In the genomic region with DNA sequence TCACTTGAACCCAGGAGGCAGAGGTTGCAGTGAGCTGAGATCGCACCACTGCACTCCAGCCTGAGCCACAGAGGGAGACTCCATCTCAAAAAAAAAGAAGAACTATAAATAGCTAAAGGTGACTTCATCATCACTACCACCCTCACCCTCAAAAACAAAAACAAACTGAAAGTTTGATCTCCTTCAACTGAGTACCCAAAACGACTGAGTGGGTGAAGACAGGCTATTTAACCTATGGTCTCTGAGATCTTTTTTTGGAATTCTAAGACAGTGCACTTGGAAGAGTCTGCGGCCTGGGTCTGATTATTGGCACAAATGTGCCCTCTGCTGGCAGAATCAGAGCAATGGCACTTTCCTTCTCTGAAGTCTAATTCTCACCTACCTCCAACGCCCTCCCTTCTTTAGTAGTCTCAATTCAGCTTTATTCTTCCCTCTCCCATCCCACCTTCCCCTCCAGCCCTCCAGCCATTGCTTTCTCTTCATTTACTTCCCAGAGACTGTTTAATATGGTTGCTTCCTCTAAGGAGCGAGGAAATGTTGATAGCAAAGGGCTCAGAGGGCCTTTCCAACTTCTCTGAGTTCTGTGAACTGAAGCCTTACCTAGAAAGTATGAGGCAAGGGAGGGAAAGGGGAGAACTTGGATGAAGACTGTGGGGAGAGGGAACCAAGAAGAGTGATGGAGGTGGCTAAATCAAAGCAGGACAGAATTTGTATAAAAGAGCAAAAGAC, we compare ENCODE assay signal across 8 cellular contexts. TPM values are rescaled to one million over a fixed set of nuclear protein-coding genes. Genes with fewer than 3 reads are reported as not detected.
DNase-seq lines count a peak whose midpoint lies in the region; ATAC-seq and TF ChIP-seq lines count a peak whose summit lies in the region.

No MANE protein-coding gene starts in this region.

- no peak overlapping the region for H3K4me2 ChIP-seq in neural progenitor cell

- H3K4me1 ChIP-seq in neural progenitor cell = no peaks in the 10 kb centered on the region

- H3K36me3 ChIP-seq in neural progenitor cell = no peaks in the 10 kb centered on the region

- H4K20me1 ChIP-seq in neural progenitor cell (ENCODE audit: low read depth) = no peaks in the 10 kb centered on the region

- DNase-seq in EL = peak; percentile 72
- peak; percentile 63 for DNase-seq in HT1080 (ENCODE audit: low read depth)
- DNase-seq in OCI-M1 (lab: John Stamatoyannopoulos, UW) = peak; percentile 87
- peak; percentile 22 for DNase-seq in activated T-helper 1 cell treated with Interleukin-2 at 50 U/mL for 16 hours (ENCODE audit: low read depth)
- peak; percentile 74 for DNase-seq in fibroblast of mammary gland (ENCODE audit: low read depth)
- peak; percentile 83 for DNase-seq in neural progenitor cell (ENCODE audit: low spot score)

- peaks cover 18% of the 10 kb centered on the region for H3K4me1 Mint-ChIP-seq in neural progenitor cell

- no peaks in the 10 kb centered on the region for H3F3A ChIP-seq in neural progenitor cell (ENCODE audit: low read depth)

- no peak overlapping the region for H3K4me3 ChIP-seq in fibroblast of mammary gland (ENCODE audit: control insufficient read depth, low read depth, low read length)
- H3K4me3 ChIP-seq in neural progenitor cell = no peak overlapping the region

- no peaks in the 10 kb centered on the region for H3K9me3 Mint-ChIP-seq in neural progenitor cell

- peaks cover 2% of the 10 kb centered on the region for H3K27me3 Mint-ChIP-seq in neural progenitor cell (ENCODE audit: insufficient read depth, low read depth)

- TF ChIP-seq CTCF in fibroblast of mammary gland (conservative IDR thresholded peaks at IDR 0.05; ENCODE audit: control insufficient read depth, insufficient read depth, low read depth, low read length) (peak; percentile 85), neural progenitor cell (IDR thresholded peaks at IDR 0.05) (peak; percentile 88)

- peak overlapping the region; percentile 71 for H2AFZ ChIP-seq in neural progenitor cell (replicated peaks)

- no peak overlapping the region for H3K9ac ChIP-seq in neural progenitor cell

- ATAC-seq in HG03196 (IDR thresholded peaks at IDR 0.05; ENCODE audit: unreplicated experiment) = no peak
- no peak for ATAC-seq in GM18861 (IDR thresholded peaks at IDR 0.05; ENCODE audit: unreplicated experiment)

- no peak overlapping the region for H3K27ac Mint-ChIP-seq in neural progenitor cell

- no peaks in the 10 kb centered on the region for H3K9me3 ChIP-seq in neural progenitor cell (ENCODE audit: low read depth)

- H3K79me2 ChIP-seq in neural progenitor cell (ENCODE audit: low read depth) = no peaks in the 10 kb centered on the region

- H3K27me3 ChIP-seq in neural progenitor cell = no peaks in the 10 kb centered on the region

- H3K27ac ChIP-seq in neural progenitor cell = no peak overlapping the region

- no peak overlapping the region for H3K4me3 Mint-ChIP-seq in neural progenitor cell

- no peaks in the 10 kb centered on the region for H3K36me3 Mint-ChIP-seq in neural progenitor cell

RNA-seq across cellular contexts. Expression of a gene that starts 2.9 kb away (rescaled TPM):
- not detected in 2 replicates for total RNA-seq in HT1080 (2014; rRNA removed; shearing (Covaris generic))
- not detected in 2 replicates for polyA plus RNA-seq in HT1080 (2015; cell fraction: cytosol; rRNA removed)
- polyA plus RNA-seq in HT1080 (2015; cell fraction: nucleus; rRNA removed) = not detected in 2 replicates
- total RNA-seq in neural progenitor cell (ENCODE audit: low replicate concordance) = 1.2 and 1.9 TPM in 2 replicates

RNA-seq across cellular contexts. Expression of a gene that starts 11.7 kb away (rescaled TPM):
- total RNA-seq in HT1080 (2014; rRNA removed; shearing (Covaris generic)) = 0.11 TPM in 1 of 2 replicates, not detected in the other
- not detected in 2 replicates for polyA plus RNA-seq in HT1080 (2015; cell fraction: cytosol; rRNA removed)
- 0.18 TPM in 1 of 2 replicates, not detected in the other for polyA plus RNA-seq in HT1080 (2015; cell fraction: nucleus; rRNA removed)
- total RNA-seq in neural progenitor cell (ENCODE audit: low replicate concordance) = 0.06 and 0.13 TPM in 2 replicates

RNA-seq across cellular contexts. Expression of a gene that starts 53.0 kb away (rescaled TPM):
- total RNA-seq in HT1080 (2014; rRNA removed; shearing (Covaris generic)) = 12.4 and 15.9 TPM in 2 replicates
- 9.7 and 12.1 TPM in 2 replicates for polyA plus RNA-seq in HT1080 (2015; cell fraction: cytosol; rRNA removed)
- 35.2 and 37.1 TPM in 2 replicates for polyA plus RNA-seq in HT1080 (2015; cell fraction: nucleus; rRNA removed)
- total RNA-seq in neural progenitor cell (ENCODE audit: low replicate concordance) = 50.6 and 97.2 TPM in 2 replicates

RNA-seq across cellular contexts. Expression of a gene that starts 53.7 kb away (rescaled TPM):
- total RNA-seq in HT1080 (2014; rRNA removed; shearing (Covaris generic)) = 1.6 and 1.9 TPM in 2 replicates
- polyA plus RNA-seq in HT1080 (2015; cell fraction: cytosol; rRNA removed) = 1.4 and 2.2 TPM in 2 replicates
- 14.9 and 28.1 TPM in 2 replicates for polyA plus RNA-seq in HT1080 (2015; cell fraction: nucleus; rRNA removed)
- 8.3 and 9.4 TPM in 2 replicates for total RNA-seq in neural progenitor cell (ENCODE audit: low replicate concordance)

Comparison
In these comparisons a context has a peak if more than half of its experiments do, and no peak if none do; other contexts are left out.
1. DNase-seq: peak in every context shown above with its lines; median percentile 87 in OCI-M1; 83 in neural progenitor cell; 74 in fibroblast of mammary gland; 72 in EL; 63 in HT1080; 22 in activated T-helper 1 cell treated with Interleukin-2 at 50 U/mL for 16 hours.